ENCODE assay signal across 11 cellular contexts in genomic region chr1:160638926-160639325, GRCh38. TPM values are rescaled to one million over a fixed set of nuclear protein-coding genes. Genes with fewer than 3 reads are reported as not detected.
DNase-seq lines count a peak whose midpoint lies in the region; ATAC-seq, FAIRE-seq and TF ChIP-seq lines count a peak whose summit lies in the region.
"Had no signal": no experiment of that assay in that cellular context is flagged by ENCODE, and none has a peak within 500 bp of the region (broad histone marks: within the 10 kb centered on the region; RNA-seq: fewer than 3 reads in every experiment).

No MANE protein-coding gene starts in this region.

- peak overlapping the region; percentile 31 to 39 for H3K4me3 ChIP-seq in CD4-positive, alpha-beta memory T cell (ENCODE audit: low read length in 2 of 2)
- H3K4me3 ChIP-seq in mucosa of rectum (ENCODE audit: low read length in 2 of 2) (no peak overlapping the region), neural progenitor cell (no peak overlapping the region)

- H3K9ac ChIP-seq in mucosa of rectum (ENCODE audit: low read depth in 1 of 2, low read length in 2 of 2) (no peak overlapping the region), neural progenitor cell (no peak overlapping the region)

- peaks cover 33% of the 10 kb centered on the region for H3K36me3 ChIP-seq in CD4-positive, alpha-beta memory T cell (ENCODE audit: insufficient read depth, low read length)
- no peaks in the 10 kb centered on the region for H3K36me3 ChIP-seq in mucosa of rectum (ENCODE audit: control insufficient read depth in 2 of 2, insufficient read depth in 2 of 2, low read length in 2 of 2)
- H3K36me3 ChIP-seq in neural progenitor cell: no peaks in the 10 kb centered on the region

- intact Hi-C loops in CD4-positive, alpha-beta memory T cell (cut with micrococcal nuclease): loop anchor here (1.0 kb wide), 2 partner anchors 8 to 10 kb away; partner anchors contain the start of gene SLAMF1

- H2AFZ ChIP-seq in neural progenitor cell (replicated peaks): no peak overlapping the region

- peak overlapping the region; percentile 87 to 99 (median 98) for H3K27ac Mint-ChIP-seq in CD4-positive, alpha-beta memory T cell
- peak overlapping the region; percentile 90 for H3K27ac Mint-ChIP-seq in activated CD8-positive, alpha-beta T cell treated with anti-CD3 and anti-CD28 coated beads, Interleukin-2, amount 10 ng/mL, durations not matched to agents 7 days and 5 days
- no peak overlapping the region for H3K27ac Mint-ChIP-seq in neural progenitor cell

- no peaks in the 10 kb centered on the region for H3F3A ChIP-seq in neural progenitor cell (ENCODE audit: low read depth)

- H3K4me1 Mint-ChIP-seq in CD4-positive, alpha-beta memory T cell: peaks cover 74 to 97% (median 86%) of the 10 kb centered on the region in 4 donors
- peaks cover 91% of the 10 kb centered on the region for H3K4me1 Mint-ChIP-seq in activated CD8-positive, alpha-beta T cell treated with anti-CD3 and anti-CD28 coated beads, Interleukin-2, amount 10 ng/mL, durations not matched to agents 7 days and 5 days (ENCODE audit: low read depth)
- no peaks in the 10 kb centered on the region for H3K4me1 Mint-ChIP-seq in neural progenitor cell

- H4K20me1 ChIP-seq in neural progenitor cell (ENCODE audit: low read depth): no peaks in the 10 kb centered on the region

- H3K36me3 Mint-ChIP-seq in CD4-positive, alpha-beta memory T cell: peaks cover 45 to 72% of the 10 kb centered on the region in 2 donors
- peaks cover 85% of the 10 kb centered on the region for H3K36me3 Mint-ChIP-seq in activated CD8-positive, alpha-beta T cell treated with anti-CD3 and anti-CD28 coated beads, Interleukin-2, amount 10 ng/mL, durations not matched to agents 7 days and 5 days (ENCODE audit: low read depth)
- no peaks in the 10 kb centered on the region for H3K36me3 Mint-ChIP-seq in neural progenitor cell

- DNase-seq in CD4-positive, alpha-beta memory T cell: no peak
- DNase-seq in GM12892 (ENCODE audit: insufficient read length): no peak
- DNase-seq in activated CD8-positive, alpha-beta T cell treated with anti-CD3 and anti-CD28 coated beads, Interleukin-2, amount 10 ng/mL, durations not matched to agents 7 days and 5 days: no peak
- DNase-seq in activated gamma-delta T cell treated with Interleukin-2 at 50 U/mL for 16 hours: no peak
- DNase-seq in SK-N-DZ (ENCODE audit: low spot score): no peak
- no peak for DNase-seq in neural progenitor cell (ENCODE audit: low spot score)
- DNase-seq: islet precursor cell, NCI-H446 had no signal

- TF ChIP-seq POLR2A in GM12892 (IDR thresholded peaks at IDR 0.05; ENCODE audit: low read depth, low read length): peak; percentile 45; the same call in 1 of the 2 replicates

- POLR2A ChIA-PET in CD4-positive, alpha-beta memory T cell (lab: Charles Lee; ENCODE audit: partially characterized antibody): interaction anchor here (1.0 to 3.9 kb wide), 9 partner anchors 12 to 74 kb away, joined by 3 to 126 read pairs (median 10); no protein-coding TSS in a partner anchor
- POLR2A ChIA-PET in activated CD8-positive, alpha-beta T cell treated with anti-CD3 and anti-CD28 coated beads, Interleukin-2, amount 10 ng/mL, durations not matched to agents 7 days and 5 days (lab: Charles Lee): interaction anchor here (1.0 to 2.5 kb wide), 3 partner anchors 11 to 26 kb away, joined by 3 to 51 read pairs (median 16); no protein-coding TSS in a partner anchor

- FAIRE-seq in GM12892 (lab: Jason Lieb, UNC): peak; percentile 84
- FAIRE-seq: bronchial epithelial cell had no signal

- no peak overlapping the region for H3K4me2 ChIP-seq in neural progenitor cell

- no peak for ATAC-seq in activated CD8-positive, alpha-beta T cell treated with anti-CD3 and anti-CD28 coated beads, Interleukin-2, amount 10 ng/mL, durations not matched to agents 7 days and 5 days

- TF ChIP-seq CTCF in neural progenitor cell (IDR thresholded peaks at IDR 0.05): no peak

- peaks cover 0 to 2% (median 0%) of the 10 kb centered on the region in 8 donors for H3K9me3 Mint-ChIP-seq in CD4-positive, alpha-beta memory T cell
- no peaks in the 10 kb centered on the region for H3K9me3 Mint-ChIP-seq in activated CD8-positive, alpha-beta T cell treated with anti-CD3 and anti-CD28 coated beads, Interleukin-2, amount 10 ng/mL, durations not matched to agents 7 days and 5 days (ENCODE audit: insufficient read depth)
- H3K9me3 Mint-ChIP-seq in neural progenitor cell: no peaks in the 10 kb centered on the region

- H3K27me3 Mint-ChIP-seq in CD4-positive, alpha-beta memory T cell: no peaks in the 10 kb centered on the region
- no peaks in the 10 kb centered on the region for H3K27me3 Mint-ChIP-seq in activated CD8-positive, alpha-beta T cell treated with anti-CD3 and anti-CD28 coated beads, Interleukin-2, amount 10 ng/mL, durations not matched to agents 7 days and 5 days (ENCODE audit: low read depth)
- H3K27me3 Mint-ChIP-seq in neural progenitor cell (ENCODE audit: insufficient read depth, low read depth): peaks cover 2% of the 10 kb centered on the region

- H3K4me1 ChIP-seq in CD4-positive, alpha-beta memory T cell (ENCODE audit: insufficient read depth, low read length): peaks cover 97% of the 10 kb centered on the region
- H3K4me1 ChIP-seq in mucosa of rectum (ENCODE audit: control insufficient read depth in 2 of 2, insufficient read depth in 2 of 2, low read length in 2 of 2) (peaks cover 0 to 7% of the 10 kb centered on the region in 2 donors), neural progenitor cell (no peaks in the 10 kb centered on the region)

- CTCF ChIA-PET in CD4-positive, alpha-beta memory T cell (lab: Charles Lee; ENCODE audit: partially characterized antibody): interaction anchor here (1.2 to 2.1 kb wide), 2 partner anchors 27 to 36 kb away, joined by 3 to 23 read pairs; no protein-coding TSS in a partner anchor
- CTCF ChIA-PET in activated CD8-positive, alpha-beta T cell treated with anti-CD3 and anti-CD28 coated beads, Interleukin-2, amount 10 ng/mL, durations not matched to agents 7 days and 5 days (lab: Charles Lee): interaction anchor here (2.2 to 2.3 kb wide), 4 partner anchors 9 to 35 kb away, joined by 14 to 28 read pairs (median 17); no protein-coding TSS in a partner anchor

- H3K9me3 ChIP-seq in CD4-positive, alpha-beta memory T cell (ENCODE audit: control insufficient read depth in 1 of 2, low read length in 2 of 2): no peaks in the 10 kb centered on the region
- H3K9me3 ChIP-seq in mucosa of rectum (ENCODE audit: control insufficient read depth in 2 of 2, low read length in 2 of 2): no peaks in the 10 kb centered on the region
- no peaks in the 10 kb centered on the region for H3K9me3 ChIP-seq in neural progenitor cell (ENCODE audit: low read depth)

- peak overlapping the region; percentile 68 for H3K27ac ChIP-seq in CD4-positive, alpha-beta memory T cell (ENCODE audit: low read depth, low read length)
- H3K27ac ChIP-seq in mucosa of rectum (ENCODE audit: low read depth in 2 of 2, low read length in 2 of 2) (peak overlapping the region; percentile 29 to 57), neural progenitor cell (no peak overlapping the region)

- H3K4me3 Mint-ChIP-seq in CD4-positive, alpha-beta memory T cell: peak overlapping the region; percentile 75 to 87 (median 82)
- H3K4me3 Mint-ChIP-seq in activated CD8-positive, alpha-beta T cell treated with anti-CD3 and anti-CD28 coated beads, Interleukin-2, amount 10 ng/mL, durations not matched to agents 7 days and 5 days: peak overlapping the region; percentile 71
- no peak overlapping the region for H3K4me3 Mint-ChIP-seq in neural progenitor cell
- H3K4me3 Mint-ChIP-seq: CD14-positive monocyte had no signal

- no peaks in the 10 kb centered on the region for H3K27me3 ChIP-seq in CD4-positive, alpha-beta memory T cell (ENCODE audit: insufficient read depth, low read length)
- H3K27me3 ChIP-seq in mucosa of rectum (ENCODE audit: control insufficient read depth in 2 of 2, insufficient read depth in 2 of 2, low read length in 2 of 2): no peaks in the 10 kb centered on the region
- H3K27me3 ChIP-seq in neural progenitor cell: no peaks in the 10 kb centered on the region

- no peaks in the 10 kb centered on the region for H3K79me2 ChIP-seq in neural progenitor cell (ENCODE audit: low read depth)

RNA-seq across cellular contexts. Expression of gene SLAMF1, which starts 7.9 kb away (rescaled TPM):
- 10 to 100 TPM; 59.8 to 59.9 TPM for total RNA-seq in CD4-positive, alpha-beta memory T cell
- polyA plus RNA-seq in CD4-positive, alpha-beta memory T cell: 10 to 100 TPM; 21.4 to 62.5 TPM
- 244 TPM for polyA plus RNA-seq in GM12892 (2012; ENCODE audit: missing spikeins)
- 10 to 100 TPM; 48.5 to 50.1 TPM for total RNA-seq in activated CD8-positive, alpha-beta T cell treated with anti-CD3 and anti-CD28 coated beads, Interleukin-2, amount 10 ng/mL, durations not matched to agents 7 days and 5 days
- polyA plus RNA-seq in SK-N-DZ (2014; cell fraction: cytosol; rRNA removed): not detected in 2 replicates
- not detected in 2 replicates for polyA plus RNA-seq in SK-N-DZ (2014; cell fraction: nucleus; rRNA removed)
- total RNA-seq in neural progenitor cell (ENCODE audit: low replicate concordance): not detected in 2 replicates
- total RNA-seq: bronchial epithelial cell had no signal

RNA-seq across cellular contexts. Expression of gene CD84, which starts 59.6 kb away (rescaled TPM):
- 10 to 100 TPM; 97.5 to 98.9 TPM for total RNA-seq in CD4-positive, alpha-beta memory T cell
- polyA plus RNA-seq in CD4-positive, alpha-beta memory T cell: 10 to 100 TPM; 15.9 to 33.6 TPM
- polyA plus RNA-seq in GM12892 (2012; ENCODE audit: missing spikeins): 18.7 TPM
- total RNA-seq in activated CD8-positive, alpha-beta T cell treated with anti-CD3 and anti-CD28 coated beads, Interleukin-2, amount 10 ng/mL, durations not matched to agents 7 days and 5 days: 10 to 100 TPM; 14.0 to 15.4 TPM
- polyA plus RNA-seq in SK-N-DZ (2014; cell fraction: cytosol; rRNA removed): not detected in 2 replicates
- polyA plus RNA-seq in SK-N-DZ (2014; cell fraction: nucleus; rRNA removed): not detected in 2 replicates
- total RNA-seq in neural progenitor cell (ENCODE audit: low replicate concordance): not detected in 2 replicates
- total RNA-seq: bronchial epithelial cell had no signal

Comparison
In these comparisons a context has a peak if more than half of its experiments do, and no peak if none do; other contexts are left out.
1. H3K4me3 ChIP-seq: peak in CD4-positive, alpha-beta memory T cell (2 of 2); none in mucosa of rectum (0 of 2) and neural progenitor cell (single experiment).
2. RNA of gene SLAMF1, which starts 7.9 kb away (total RNA-seq): 59.8 to 59.9 TPM in CD4-positive, alpha-beta memory T cell and 48.5 to 50.1 TPM in activated CD8-positive, alpha-beta T cell treated with anti-CD3 and anti-CD28 coated beads, Interleukin-2, amount 10 ng/mL, durations not matched to agents 7 days and 5 days; not detected in neural progenitor cell; every median in the first group is over 10 times any median in the second.
3. RNA of gene CD84, which starts 59.6 kb away (total RNA-seq): 97.5 to 98.9 TPM in CD4-positive, alpha-beta memory T cell and 14.0 to 15.4 TPM in activated CD8-positive, alpha-beta T cell treated with anti-CD3 and anti-CD28 coated beads, Interleukin-2, amount 10 ng/mL, durations not matched to agents 7 days and 5 days; not detected in neural progenitor cell; every median in the first group is over 10 times any median in the second.